21 cellular contexts compared by ENCODE assay signal in the genomic region with DNA sequence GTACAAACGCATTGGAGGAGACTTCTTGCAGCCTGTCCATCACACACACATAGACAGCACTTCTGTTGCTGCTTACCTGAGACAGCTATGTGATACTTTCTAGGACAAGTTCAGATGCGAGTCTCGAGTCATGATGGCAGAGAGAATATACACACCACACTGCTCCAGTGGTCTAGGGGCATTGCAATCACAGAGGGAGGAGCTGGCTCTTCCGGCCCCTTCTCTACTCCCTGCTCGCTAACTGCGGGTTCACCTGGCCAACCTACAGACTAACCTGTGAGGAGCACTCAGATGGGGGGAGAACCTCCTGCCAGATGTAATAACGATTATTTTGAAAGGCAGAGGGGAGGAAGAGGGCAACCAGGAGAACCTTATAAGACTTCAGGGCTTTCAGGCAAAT. TPM values are rescaled to one million over a fixed set of nuclear protein-coding genes. Genes with fewer than 3 reads are reported as not detected.
DNase-seq lines count a peak whose midpoint lies in the region; ATAC-seq and TF ChIP-seq lines count a peak whose summit lies in the region.
"Had no signal": no experiment of that assay in that cellular context is flagged by ENCODE, and none has a peak within 500 bp of the region (broad histone marks: within the 10 kb centered on the region; RNA-seq: fewer than 3 reads in every experiment).

No MANE protein-coding gene starts in this region.

- H3K9me3 ChIP-seq in IMR-90 (ENCODE audit: control insufficient read depth, insufficient read depth, low read length) (peaks cover 2% of the 10 kb centered on the region), esophagus muscularis mucosa (no peaks in the 10 kb centered on the region)
- H3K9me3 ChIP-seq: Caco-2 had no signal

- peak overlapping the region; percentile 15; the same call in 1 of the 2 replicates for H3K4ac ChIP-seq in IMR-90 (ENCODE audit: low read depth, low read length)

- no peak for ATAC-seq in GM23338
- no peak for ATAC-seq in IMR-90 (ENCODE audit: low read depth)
- peak; percentile 16 for ATAC-seq in stimulated activated memory B cell treated with anti-CD40 and anti-IgM and Interleukin-4, amounts not matched to agents 10 μg/mL and 1 μg/mL and 100 μg/mL, for 72 hours
- ATAC-seq: CD8-positive, alpha-beta T cell; GM12878; HCT116 had no signal

- in situ Hi-C loops in IMR-90 (cut with MboI; ENCODE audit: low sequenced_read_pairs), result loop anchor here (10.0 kb wide), 1 partner anchor 222 kb away; the partner anchor contains the start of gene HEBP1

- DNase-seq in GM23338 (ENCODE audit: low spot score) (no peak), IMR-90 (no peak), esophagus muscularis mucosa (ENCODE audit: extremely low spot score) (peak; percentile 75), OCI-M2 (lab: John Stamatoyannopoulos, UW; ENCODE audit: unreplicated experiment) (no peak), mucosa of gallbladder (ENCODE audit: low spot score) (no peak), NCI-H1092 (lab: John Stamatoyannopoulos, UW) (no peak)
- no peak for DNase-seq in activated T-helper 1 cell treated with anti-CD3 and anti-CD28 coated beads, Interleukin-12 subunit alpha, Interleukin-12 subunit beta, Interleukin-2, Interleukin-4 antibody, amounts not matched to agents 30 ng/mL and 10 ng/mL and 1 ng/mL, durations not matched to agents 14 hours and 24 hours and 36 hours (ENCODE audit: low spot score)
- DNase-seq: Caco-2; CD4-positive, CD25-positive, alpha-beta regulatory T cell; CD8-positive, alpha-beta T cell; DMS153; DND-41; GM23248; H9 had no signal

- peaks cover 0 to 2% of the 10 kb centered on the region in 2 experiments; a peak in 1 of 4 replicates for H3K79me1 ChIP-seq in IMR-90 (ENCODE audit: low read depth in 1 of 2, low read length in 2 of 2)

- H4K91ac ChIP-seq in IMR-90 (ENCODE audit: insufficient read depth, low read depth, low read length), result no peak overlapping the region

- H2AK5ac ChIP-seq in IMR-90 (ENCODE audit: low read depth, low read length), result peak overlapping the region; percentile 40; the same call in 1 of the 2 replicates

- H3K4me3 ChIP-seq in GM23338 (no peak overlapping the region), IMR-90 (ENCODE audit: insufficient read depth, low read depth, low read length) (no peak overlapping the region), esophagus muscularis mucosa (no peak overlapping the region)
- H3K4me3 ChIP-seq: BLaER1, GM12878, GM23248 had no signal

- intact Hi-C loops in IMR-90 (cut with micrococcal nuclease) (no loop called here), esophagus muscularis mucosa (cut with DNase I) (no loop called here)
- intact Hi-C loops in activated T-helper 1 cell treated with anti-CD3 and anti-CD28 coated beads, Interleukin-12 subunit alpha, Interleukin-12 subunit beta, Interleukin-2, Interleukin-4 antibody, amounts not matched to agents 30 ng/mL and 10 ng/mL and 1 ng/mL, durations not matched to agents 14 hours and 24 hours and 36 hours (cut with micrococcal nuclease), result no loop called here

- no peak for TF ChIP-seq RAD21 in IMR-90 (IDR thresholded peaks at IDR 0.05; ENCODE audit: low read length)

- BruUV-seq in IMR-90 (replicated peaks; lab: Mats Ljungman, UMichigan), result no TSS peak

- H3K4me1 ChIP-seq in GM23338 (ENCODE audit: insufficient read depth) (no peaks in the 10 kb centered on the region), IMR-90 (ENCODE audit: control insufficient read depth, insufficient read depth, low read length) (peaks cover 14% of the 10 kb centered on the region), esophagus muscularis mucosa (peaks cover 0 to 6% (median 2%) of the 10 kb centered on the region in 4 donors)
- H3K4me1 ChIP-seq: BLaER1 had no signal

- WGBS in IMR-90 (ENCODE audit: extremely low coverage in 2 of 2, insufficient read length in 1 of 2), 2 experiments, result no CpG with 5 or more reads among the region's 7 CpGs
- 88% methylated on average over 6 of the region's 7 CpGs for WGBS in esophagus muscularis mucosa

- dilution Hi-C loops in IMR-90 (cut with HindIII; ENCODE audit: low sequenced_read_pairs, unreplicated experiment), result no loop called here

- no peaks in the 10 kb centered on the region for H3K36me3 ChIP-seq in GM23338 (ENCODE audit: insufficient read depth)
- no peaks in the 10 kb centered on the region for H3K36me3 ChIP-seq in IMR-90 (ENCODE audit: control insufficient read depth, insufficient read depth, low read length)
- H3K36me3 ChIP-seq in esophagus muscularis mucosa, result no peaks in the 10 kb centered on the region
- H3K36me3 ChIP-seq: BLaER1 had no signal

- H2AFZ ChIP-seq in GM23338 (0 out of 2 replicates have a peak overlapping the region, but pooled peaks have one; percentile 49), IMR-90 (replicated peaks; ENCODE audit: low read length, poor library complexity) (no peak overlapping the region)
- H2AFZ ChIP-seq: GM23248 had no signal

- TF ChIP-seq EP300 in esophagus muscularis mucosa (IDR thresholded peaks at IDR 0.05), result no peak

- H3K9me1 ChIP-seq in IMR-90 (ENCODE audit: insufficient read depth, low read length), result peaks cover 13% of the 10 kb centered on the region

- TF ChIP-seq CTCF in GM23338 (conservative IDR thresholded peaks at IDR 0.05; ENCODE audit: low read depth in 2 of 2) (no peak), IMR-90 (conservative IDR thresholded peaks at IDR 0.05; ENCODE audit: low read depth, low read length) (no peak), esophagus muscularis mucosa (IDR thresholded peaks at IDR 0.05) (no peak)

- H3K36me3 Mint-ChIP-seq in GM23338 (ENCODE audit: low read depth), result 0 out of 3 replicates have a peak, but pooled peaks cover 4% of the 10 kb centered on the region
- no peaks in the 10 kb centered on the region for H3K36me3 Mint-ChIP-seq in stimulated activated memory B cell treated with anti-CD40 and anti-IgM and Interleukin-4, amounts not matched to agents 10 μg/mL and 1 μg/mL and 100 μg/mL, for 72 hours
- no peaks in the 10 kb centered on the region for H3K36me3 Mint-ChIP-seq in activated T-helper 1 cell treated with anti-CD3 and anti-CD28 coated beads, Interleukin-12 subunit alpha, Interleukin-12 subunit beta, Interleukin-2, Interleukin-4 antibody, amounts not matched to agents 30 ng/mL and 10 ng/mL and 1 ng/mL, durations not matched to agents 14 hours and 24 hours and 36 hours (ENCODE audit: low read depth)
- H3K36me3 Mint-ChIP-seq: CD4-positive, CD25-positive, alpha-beta regulatory T cell; CD8-positive, alpha-beta T cell had no signal

- no peak overlapping the region for H2BK5ac ChIP-seq in IMR-90 (ENCODE audit: low read depth, low read length, poor library complexity, severe bottlenecking)

- H2BK20ac ChIP-seq in IMR-90 (ENCODE audit: low read depth, low read length), result no peak overlapping the region

- H3K9me2 ChIP-seq in GM23338 (ENCODE audit: insufficient read depth), result peaks cover 1% of the 10 kb centered on the region

- H3K18ac ChIP-seq in IMR-90 (ENCODE audit: low read depth, low read length), result no peak overlapping the region

- H3K4me2 ChIP-seq in GM23338 (no peak overlapping the region), IMR-90 (ENCODE audit: low read depth, low read length) (no peak overlapping the region)
- H3K4me2 ChIP-seq: BLaER1 had no signal

- H2AK9ac ChIP-seq in IMR-90 (replicated peaks; ENCODE audit: low read depth, low read length, poor library complexity), result no peak overlapping the region

- no peak overlapping the region for H3K14ac ChIP-seq in IMR-90 (replicated peaks; ENCODE audit: low read depth, low read length)

- no peak overlapping the region for H4K8ac ChIP-seq in IMR-90 (ENCODE audit: low read depth in 2 of 2, low read length in 2 of 2)

- no peak overlapping the region for H3K56ac ChIP-seq in IMR-90 (ENCODE audit: extremely low read depth, insufficient read depth, low read length)

- TF ChIP-seq POLR2A in IMR-90 (IDR thresholded peaks at IDR 0.05; ENCODE audit: low read depth, low read length) (no peak), esophagus muscularis mucosa (IDR thresholded peaks at IDR 0.05; ENCODE audit: low read depth) (no peak)

- peaks cover 5% of the 10 kb centered on the region for H3K27me3 Mint-ChIP-seq in GM23338 (ENCODE audit: insufficient read depth, low read depth, poor library complexity)
- H3K27me3 Mint-ChIP-seq in stimulated activated memory B cell treated with anti-CD40 and anti-IgM and Interleukin-4, amounts not matched to agents 10 μg/mL and 1 μg/mL and 100 μg/mL, for 72 hours, result peaks cover 43% of the 10 kb centered on the region
- H3K27me3 Mint-ChIP-seq in activated T-helper 1 cell treated with anti-CD3 and anti-CD28 coated beads, Interleukin-12 subunit alpha, Interleukin-12 subunit beta, Interleukin-2, Interleukin-4 antibody, amounts not matched to agents 30 ng/mL and 10 ng/mL and 1 ng/mL, durations not matched to agents 14 hours and 24 hours and 36 hours (ENCODE audit: insufficient read depth), result peaks cover 43% of the 10 kb centered on the region

- POLR2A ChIA-PET in IMR-90 (lab: Charles Lee; ENCODE audit: unreplicated experiment), result no interaction called here

- peak overlapping the region; percentile 19; the same call in 1 of the 3 replicates for H2BK15ac ChIP-seq in IMR-90 (ENCODE audit: low read depth, low read length)

- no peak overlapping the region for H3K4me3 Mint-ChIP-seq in GM23338
- H3K4me3 Mint-ChIP-seq in stimulated activated memory B cell treated with anti-CD40 and anti-IgM and Interleukin-4, amounts not matched to agents 10 μg/mL and 1 μg/mL and 100 μg/mL, for 72 hours, result no peak overlapping the region
- H3K4me3 Mint-ChIP-seq in activated T-helper 1 cell treated with anti-CD3 and anti-CD28 coated beads, Interleukin-12 subunit alpha, Interleukin-12 subunit beta, Interleukin-2, Interleukin-4 antibody, amounts not matched to agents 30 ng/mL and 10 ng/mL and 1 ng/mL, durations not matched to agents 14 hours and 24 hours and 36 hours, result no peak overlapping the region
- H3K4me3 Mint-ChIP-seq: B cell; CD4-positive, CD25-positive, alpha-beta regulatory T cell; CD8-positive, alpha-beta T cell; H9 had no signal

- no peak overlapping the region for H3K23ac ChIP-seq in IMR-90 (ENCODE audit: low read depth, low read length)

- H3K27me3 ChIP-seq in GM23338 (ENCODE audit: insufficient read depth) (no peaks in the 10 kb centered on the region), IMR-90 (ENCODE audit: control insufficient read depth, insufficient read depth, low read length) (no peaks in the 10 kb centered on the region), esophagus muscularis mucosa (no peaks in the 10 kb centered on the region)
- H3K27me3 ChIP-seq: BLaER1 had no signal

- no peak overlapping the region for H3K27ac ChIP-seq in GM23338 (ENCODE audit: low read depth)
- H3K27ac ChIP-seq in IMR-90 (ENCODE audit: insufficient read depth, low read length), result no peak overlapping the region
- no peak overlapping the region for H3K27ac ChIP-seq in esophagus muscularis mucosa (replicated peaks in 1 of 4)
- H3K27ac ChIP-seq: 22Rv1, BLaER1, C4-2B, GM23248 had no signal

- H4K5ac ChIP-seq in IMR-90 (ENCODE audit: low read depth, low read length), result no peak overlapping the region

- H3K27ac Mint-ChIP-seq in GM23338, result no peak overlapping the region
- no peak overlapping the region for H3K27ac Mint-ChIP-seq in stimulated activated memory B cell treated with anti-CD40 and anti-IgM and Interleukin-4, amounts not matched to agents 10 μg/mL and 1 μg/mL and 100 μg/mL, for 72 hours
- no peak overlapping the region for H3K27ac Mint-ChIP-seq in activated T-helper 1 cell treated with anti-CD3 and anti-CD28 coated beads, Interleukin-12 subunit alpha, Interleukin-12 subunit beta, Interleukin-2, Interleukin-4 antibody, amounts not matched to agents 30 ng/mL and 10 ng/mL and 1 ng/mL, durations not matched to agents 14 hours and 24 hours and 36 hours
- H3K27ac Mint-ChIP-seq: B cell; CD4-positive, CD25-positive, alpha-beta regulatory T cell; CD8-positive, alpha-beta T cell; H9 had no signal

- no peak overlapping the region for H3K9ac ChIP-seq in IMR-90 (ENCODE audit: low read depth, low read length)
- H3K9ac ChIP-seq: BLaER1, GM23248 had no signal

- no peaks in the 10 kb centered on the region for H3F3A ChIP-seq in GM23338 (replicated peaks; ENCODE audit: low read depth)

- CTCF ChIA-PET in IMR-90 (lab: Yijun Ruan, JAX), result no interaction called here

- H2BK120ac ChIP-seq in IMR-90 (ENCODE audit: low read depth, low read length), result 0 out of 2 replicates have a peak overlapping the region, but pooled peaks have one; percentile 4

- no peaks in the 10 kb centered on the region for H4K20me1 ChIP-seq in GM23338 (replicated peaks; ENCODE audit: insufficient read depth)
- H4K20me1 ChIP-seq in IMR-90 (ENCODE audit: insufficient read depth, low read length), result no peaks in the 10 kb centered on the region
- H4K20me1 ChIP-seq: BLaER1 had no signal

- H3K79me2 ChIP-seq in GM23338 (replicated peaks; ENCODE audit: insufficient read depth), result no peaks in the 10 kb centered on the region

- H3K4me1 Mint-ChIP-seq in GM23338, result peaks cover 2% of the 10 kb centered on the region; the same call in 2 of the 3 replicates
- no peaks in the 10 kb centered on the region for H3K4me1 Mint-ChIP-seq in stimulated activated memory B cell treated with anti-CD40 and anti-IgM and Interleukin-4, amounts not matched to agents 10 μg/mL and 1 μg/mL and 100 μg/mL, for 72 hours
- no peaks in the 10 kb centered on the region for H3K4me1 Mint-ChIP-seq in activated T-helper 1 cell treated with anti-CD3 and anti-CD28 coated beads, Interleukin-12 subunit alpha, Interleukin-12 subunit beta, Interleukin-2, Interleukin-4 antibody, amounts not matched to agents 30 ng/mL and 10 ng/mL and 1 ng/mL, durations not matched to agents 14 hours and 24 hours and 36 hours (ENCODE audit: low read depth)
- H3K4me1 Mint-ChIP-seq: B cell; CD4-positive, CD25-positive, alpha-beta regulatory T cell; H9 had no signal

- H3K9me3 Mint-ChIP-seq in GM23338, result peaks cover 4% of the 10 kb centered on the region; the same call in 1 of the 3 replicates
- peaks cover 2% of the 10 kb centered on the region for H3K9me3 Mint-ChIP-seq in stimulated activated memory B cell treated with anti-CD40 and anti-IgM and Interleukin-4, amounts not matched to agents 10 μg/mL and 1 μg/mL and 100 μg/mL, for 72 hours
- H3K9me3 Mint-ChIP-seq in activated T-helper 1 cell treated with anti-CD3 and anti-CD28 coated beads, Interleukin-12 subunit alpha, Interleukin-12 subunit beta, Interleukin-2, Interleukin-4 antibody, amounts not matched to agents 30 ng/mL and 10 ng/mL and 1 ng/mL, durations not matched to agents 14 hours and 24 hours and 36 hours, result no peaks in the 10 kb centered on the region
- H3K9me3 Mint-ChIP-seq: CD8-positive, alpha-beta T cell had no signal

RNA-seq across cellular contexts. Expression of gene EMP1, which starts 30.7 kb away (rescaled TPM):
- total RNA-seq in GM23338 (2014; rRNA removed; shearing (Covaris generic)), result 0.07 TPM in 1 of 2 replicates, not detected in the other
- 0.39 and 1.1 TPM in 2 replicates for polyA plus RNA-seq in GM23338 (2016; fragmentation: Nextera tagmentation; extraction: Ambion mirVana)
- total RNA-seq in IMR-90 (2012; rRNA removed), result 137 and 570 TPM in 2 replicates
- polyA plus RNA-seq in IMR-90 (2012; rRNA removed), result 106 and 201 TPM in 2 replicates
- 69.6 and 82.0 TPM in 2 replicates for polyA plus RNA-seq in IMR-90 (2012; cell fraction: cytosol; rRNA removed)
- 81.8 and 230 TPM in 2 replicates for polyA plus RNA-seq in IMR-90 (2012; cell fraction: nucleus; rRNA removed; ENCODE audit: low replicate concordance)
- total RNA-seq in esophagus muscularis mucosa, result 100 to 1,000 TPM in 1 of 4 donors, 10 to 100 TPM in 3; 42.8 to 425 (median 63.0) TPM
- 29.6 and 33.6 TPM in 2 replicates for total RNA-seq in activated T-helper 1 cell treated with anti-CD3 and anti-CD28 coated beads, Interleukin-12 subunit alpha, Interleukin-12 subunit beta, Interleukin-2, Interleukin-4 antibody, amounts not matched to agents 30 ng/mL and 10 ng/mL and 1 ng/mL, durations not matched to agents 14 hours and 24 hours and 36 hours
- total RNA-seq in mucosa of gallbladder, result 66.0 TPM

Comparison
In these comparisons a context has a peak if more than half of its experiments do, and no peak if none do; other contexts are left out.
1. RNA of gene EMP1, which starts 30.7 kb away (total RNA-seq): 137 to 570 TPM in IMR-90, 42.8 to 425 TPM in esophagus muscularis mucosa, 66.0 TPM in mucosa of gallbladder (single experiment) and 29.6 to 33.6 TPM in activated T-helper 1 cell treated with anti-CD3 and anti-CD28 coated beads, Interleukin-12 subunit alpha, Interleukin-12 subunit beta, Interleukin-2, Interleukin-4 antibody, amounts not matched to agents 30 ng/mL and 10 ng/mL and 1 ng/mL, durations not matched to agents 14 hours and 24 hours and 36 hours; 0.07 TPM in GM23338; every median in the first group is over 10 times any median in the second.